In genomic region chrX:16828126-16828908, GRCh38 we compare ENCODE assay signal across 12 cellular contexts. TPM values are rescaled to one million over a fixed set of nuclear protein-coding genes. Genes with fewer than 3 reads are reported as not detected.
DNase-seq lines count a peak whose midpoint lies in the region; ATAC-seq and TF ChIP-seq lines count a peak whose summit lies in the region.
"Had no signal": no experiment of that assay in that cellular context is flagged by ENCODE, and none has a peak within 500 bp of the region (broad histone marks: within the 10 kb centered on the region; RNA-seq: fewer than 3 reads in every experiment).

No MANE protein-coding gene starts in this region.

- ATAC-seq in heart right ventricle (peak; percentile 40 to 89 (median 69)), HG03354 (IDR thresholded peaks at IDR 0.05; ENCODE audit: poor library complexity, severe bottlenecking, unreplicated experiment) (no peak)
- ATAC-seq in CD4-positive, alpha-beta T cell (ENCODE audit: poor library complexity): no peak
- ATAC-seq: activated T-cell treated with anti-CD3 and anti-CD28 coated beads, Interleukin-2, amount 50 U/mL, for 72 hours had no signal

- H3K9me3 Mint-ChIP-seq in CD4-positive, alpha-beta T cell: no peaks in the 10 kb centered on the region
- H3K9me3 Mint-ChIP-seq: activated T-cell treated with anti-CD3 and anti-CD28 coated beads, Interleukin-2, amount 50 U/mL, for 72 hours had no signal

- H3K27ac Mint-ChIP-seq in CD4-positive, alpha-beta T cell: no peak overlapping the region

- H3K9me3 ChIP-seq in ascending aorta (no peaks in the 10 kb centered on the region), heart right ventricle (no peaks in the 10 kb centered on the region)
- H3K9me3 ChIP-seq in CD4-positive, alpha-beta T cell (ENCODE audit: control insufficient read depth, low read length): no peaks in the 10 kb centered on the region

- intact Hi-C loops in ascending aorta (cut with DNase I): loop anchor here (5.0 kb wide), 5 partner anchors 204 to 549 kb away; partner anchors contain the start of gene NHS
- intact Hi-C loops in heart right ventricle (cut with DNase I): loop anchor here in 8 of 10 donors (5.0 to 10.0 kb wide), 5 partner anchors 54 to 219 kb away; no protein-coding TSS in a partner anchor
- intact Hi-C loops in CD4-positive, alpha-beta T cell (cut with DNase I, micrococcal nuclease): loop anchor here in 1 of 2 experiments (2.0 to 5.0 kb wide), 2 partner anchors 62 to 219 kb away; no protein-coding TSS in a partner anchor

- CTCF ChIA-PET in CD4-positive, alpha-beta T cell (lab: Charles Lee): no interaction called here

- peak overlapping the region; percentile 61 to 77 for H3K27ac ChIP-seq in ascending aorta
- peak overlapping the region in 8 of 10 donors; percentile 29 to 66 (median 46) for H3K27ac ChIP-seq in heart right ventricle
- H3K27ac ChIP-seq in CD4-positive, alpha-beta T cell (ENCODE audit: low read depth, low read length): no peak overlapping the region

- POLR2A ChIA-PET in CD4-positive, alpha-beta T cell (lab: Charles Lee): no interaction called here

- H3K4me1 ChIP-seq in ascending aorta (peaks cover 0 to 3% of the 10 kb centered on the region in 2 donors), heart right ventricle (peaks cover 0 to 12% (median 3%) of the 10 kb centered on the region in 9 donors)

- TF ChIP-seq CTCF in ascending aorta (IDR thresholded peaks at IDR 0.05): no peak
- TF ChIP-seq CTCF in heart right ventricle (IDR thresholded peaks at IDR 0.05): no peak
- TF ChIP-seq CTCF in CD4-positive, alpha-beta T cell (IDR thresholded peaks at IDR 0.05): no peak

- no peaks in the 10 kb centered on the region for H3K27me3 ChIP-seq in ascending aorta
- H3K27me3 ChIP-seq in heart right ventricle: peaks cover 0 to 4% (median 0%) of the 10 kb centered on the region in 7 donors
- no peaks in the 10 kb centered on the region for H3K27me3 ChIP-seq in CD4-positive, alpha-beta T cell (ENCODE audit: control insufficient read depth, insufficient read depth, low read length)

- peak; percentile 56 for DNase-seq in H4 (ENCODE audit: low spot score)
- peak in 1 of 2 donors; percentile 73 for DNase-seq in ascending aorta (ENCODE audit: low spot score in 2 of 2)
- DNase-seq in heart right ventricle: peak in 1 of 2 donors; percentile 32
- peak; percentile 37 for DNase-seq in renal cortical epithelial cell (ENCODE audit: low read depth)
- DNase-seq in HT-29 (ENCODE audit: low spot score): no peak
- DNase-seq in NCI-H526 (lab: John Stamatoyannopoulos, UW): no peak
- DNase-seq in CD4-positive, alpha-beta T cell: no peak
- DNase-seq: activated T-cell treated with anti-CD3 and anti-CD28 coated beads, Interleukin-2, amount 50 U/mL, for 72 hours; DND-41; erythroblast; NCI-H1417 treated with DMSO at 0.1 percent for 48 hours had no signal

- no peaks in the 10 kb centered on the region for H3K27me3 Mint-ChIP-seq in CD4-positive, alpha-beta T cell

- H3K4me3 ChIP-seq in ascending aorta (no peak overlapping the region), heart right ventricle (no peak overlapping the region)

- 34 to 54% methylated on average over 6 of the region's 6 CpGs for WGBS in heart right ventricle, 2 donors

- H3K36me3 ChIP-seq in ascending aorta (peaks cover 13 to 52% of the 10 kb centered on the region in 2 donors), heart right ventricle (peaks cover 0 to 50% (median 0%) of the 10 kb centered on the region in 9 donors)

- no peak overlapping the region for H3K4me3 Mint-ChIP-seq in CD4-positive, alpha-beta T cell
- H3K4me3 Mint-ChIP-seq: activated T-cell treated with anti-CD3 and anti-CD28 coated beads, Interleukin-2, amount 50 U/mL, for 72 hours had no signal

- peaks cover 48% of the 10 kb centered on the region for H3K36me3 Mint-ChIP-seq in CD4-positive, alpha-beta T cell (ENCODE audit: low read depth)

- H3K4me1 Mint-ChIP-seq in CD4-positive, alpha-beta T cell (ENCODE audit: low read depth): no peaks in the 10 kb centered on the region

RNA-seq across cellular contexts. Expression of gene RBBP7, which starts 41.8 kb away (rescaled TPM):
- total RNA-seq in H4 (2014; rRNA removed; shearing (Covaris generic)): 165 and 175 TPM in 2 replicates
- 48.7 TPM for total RNA-seq in ascending aorta
- total RNA-seq in heart right ventricle: 100 to 1,000 TPM in 8 of 10 donors, 10 to 100 TPM in 2; 88.3 to 125 (median 110) TPM
- 10 to 100 TPM; 84.6 to 92.6 TPM for polyA plus RNA-seq in heart right ventricle
- total RNA-seq in renal cortical epithelial cell: 135 and 137 TPM in 2 replicates
- total RNA-seq in HT-29 (2014; rRNA removed; shearing (Covaris generic)): 89.0 and 109 TPM in 2 replicates
- 100 to 1,000 TPM; 104 to 110 TPM for total RNA-seq in CD4-positive, alpha-beta T cell

RNA-seq across cellular contexts. Expression of gene TXLNG, which starts 42.1 kb away (rescaled TPM):
- 8.7 and 12.2 TPM in 2 replicates for total RNA-seq in H4 (2014; rRNA removed; shearing (Covaris generic))
- total RNA-seq in ascending aorta: 3.9 TPM
- total RNA-seq in heart right ventricle: 1 to 10 TPM; 4.8 to 6.8 (median 5.9) TPM
- polyA plus RNA-seq in heart right ventricle: 1 to 10 TPM; 3.6 to 5.1 TPM
- 5.6 and 16.7 TPM in 2 replicates for total RNA-seq in renal cortical epithelial cell
- total RNA-seq in HT-29 (2014; rRNA removed; shearing (Covaris generic)): 16.9 and 17.6 TPM in 2 replicates
- total RNA-seq in CD4-positive, alpha-beta T cell: 10 to 100 TPM; 17.2 to 17.5 TPM

Comparison
In these comparisons a context has a peak if more than half of its experiments do, and no peak if none do; other contexts are left out.
1. DNase-seq: peak in H4 (single experiment) and renal cortical epithelial cell (single experiment); none in HT-29 (single experiment), NCI-H526 (0 of 2) and CD4-positive, alpha-beta T cell (0 of 10).
2. ATAC-seq: peak in heart right ventricle (8 of 8); none in HG03354 (single experiment) and CD4-positive, alpha-beta T cell (single experiment).